In genomic region chr3:148075829-148076716, GRCh38 we compare ENCODE assay signal across 7 cellular contexts.
DNase-seq lines count a peak whose midpoint lies in the region; ATAC-seq and TF ChIP-seq lines count a peak whose summit lies in the region.

No MANE protein-coding gene starts in this region.

- DNase-seq in NCI-H1436 (lab: John Stamatoyannopoulos, UW): peak; percentile 20
- peak; percentile 85 for DNase-seq in astrocyte of the spinal cord (ENCODE audit: low read depth, low spot score)
- no peak for DNase-seq in left lobe of liver (ENCODE audit: low spot score)
- no peak for DNase-seq in stomach

- TF ChIP-seq CTCF in GM12873 (IDR thresholded peaks at IDR 0.05; ENCODE audit: insufficient read depth, low read depth, low read length, missing control alignments) (peak; percentile 39), astrocyte of the spinal cord (IDR thresholded peaks at IDR 0.05; ENCODE audit: low read depth, low read length) (peak; percentile 89), stomach (IDR thresholded peaks at IDR 0.05) (peak in 3 of 7 experiments; percentile 10 to 15 (median 15))

- H3K4me3 ChIP-seq in astrocyte of the spinal cord (ENCODE audit: low read depth, low read length) (no peak overlapping the region), stomach (no peak overlapping the region)

- intact Hi-C loops in stomach (cut with DNase I; ENCODE audit: low total_unique reads): no loop called here

- H3K27me3 ChIP-seq in stomach: no peaks in the 10 kb centered on the region

- H3K4me1 ChIP-seq in stomach: no peaks in the 10 kb centered on the region

- WGBS in stomach, 5 donors: 43 to 49% (median 47%) methylated on average over 5 of the region's 5 CpGs

- in situ Hi-C loops in astrocyte of the spinal cord (cut with HindIII; ENCODE audit: low sequenced_read_pairs): loop anchor here (25.0 kb wide), 1 partner anchor 689 kb away; no protein-coding TSS in a partner anchor

- no peaks in the 10 kb centered on the region for H3K36me3 ChIP-seq in stomach

- TF ChIP-seq POLR2A in stomach (IDR thresholded peaks at IDR 0.05): no peak

- no peaks in the 10 kb centered on the region for H3K9me3 ChIP-seq in stomach

- TF ChIP-seq EP300 in stomach (IDR thresholded peaks at IDR 0.05): no peak

- no peak overlapping the region for H3K27ac ChIP-seq in stomach

- peak; percentile 87 for ATAC-seq in left lobe of liver
- no peak for ATAC-seq in GM21526 (IDR thresholded peaks at IDR 0.05; ENCODE audit: low FRiP score, unreplicated experiment)
- no peak for ATAC-seq in HG03139 (IDR thresholded peaks at IDR 0.05; ENCODE audit: unreplicated experiment)

Comparison
In these comparisons a context has a peak if more than half of its experiments do, and no peak if none do; other contexts are left out.
1. DNase-seq: peak in NCI-H1436 (single experiment) and astrocyte of the spinal cord (single experiment); none in left lobe of liver (single experiment) and stomach (single experiment).